In genomic region chr16:24635900-24636610, GRCh38 we compare ENCODE assay signal across 9 cellular contexts.
DNase-seq lines count a peak whose midpoint lies in the region; ATAC-seq and TF ChIP-seq lines count a peak whose summit lies in the region.
"Had no signal": no experiment of that assay in that cellular context is flagged by ENCODE, and none has a peak within 500 bp of the region (broad histone marks: within the 10 kb centered on the region; RNA-seq: fewer than 3 reads in every experiment).

No MANE protein-coding gene starts in this region.

- intact Hi-C loops in posterior vena cava (cut with DNase I), result no loop called here

- H3K4me3 ChIP-seq in fibroblast of mammary gland (ENCODE audit: control insufficient read depth, low read depth, low read length), result no peak overlapping the region
- H3K4me3 ChIP-seq: thoracic aorta had no signal

- no peak for TF ChIP-seq CTCF in fibroblast of mammary gland (conservative IDR thresholded peaks at IDR 0.05; ENCODE audit: control insufficient read depth, insufficient read depth, low read depth, low read length)

- ATAC-seq in GM21619 (IDR thresholded peaks at IDR 0.05; ENCODE audit: unreplicated experiment) (no peak), HG03378 (IDR thresholded peaks at IDR 0.05; ENCODE audit: unreplicated experiment) (no peak)

- DNase-seq in EH (ENCODE audit: low read depth) (peak; percentile 96), NCI-H69 (lab: John Stamatoyannopoulos, UW) (peak; percentile 85), fibroblast of mammary gland (ENCODE audit: low read depth) (peak; percentile 97), posterior vena cava (ENCODE audit: low spot score) (peak; percentile 89), GOT3 (lab: John Stamatoyannopoulos, UW) (no peak)
- no peak for DNase-seq in activated CD4-positive, alpha-beta T cell treated with anti-CD3 and anti-CD28 coated beads, Interleukin-2, amount 50 U/mL, for 4 hours

Comparison
In these comparisons a context has a peak if more than half of its experiments do, and no peak if none do; other contexts are left out.
1. DNase-seq: peak in EH (single experiment), NCI-H69 (single experiment), fibroblast of mammary gland (single experiment) and posterior vena cava (single experiment); none in activated CD4-positive, alpha-beta T cell treated with anti-CD3 and anti-CD28 coated beads, Interleukin-2, amount 50 U/mL, for 4 hours (0 of 2) and GOT3 (single experiment).